9 cellular contexts compared by ENCODE assay signal in genomic region chrX:70476934-70477733, GRCh38. TPM values are rescaled to one million over a fixed set of nuclear protein-coding genes. Genes with fewer than 3 reads are reported as not detected.
DNase-seq lines count a peak whose midpoint lies in the region; ATAC-seq and TF ChIP-seq lines count a peak whose summit lies in the region.
"Had no signal": no experiment of that assay in that cellular context is flagged by ENCODE, and none has a peak within 500 bp of the region (broad histone marks: within the 10 kb centered on the region; RNA-seq: fewer than 3 reads in every experiment).

No MANE protein-coding gene starts in this region.

- peaks cover 51% of the 10 kb centered on the region for H3K4me1 ChIP-seq in neural progenitor cell

- no peak overlapping the region for H2AFZ ChIP-seq in neural progenitor cell (replicated peaks)

- H3K27ac Mint-ChIP-seq in neural progenitor cell: no peak overlapping the region
- H3K27ac Mint-ChIP-seq: activated T-helper 1 cell treated with anti-CD3 and anti-CD28 coated beads, Interleukin-12 subunit alpha, Interleukin-12 subunit beta, Interleukin-2, Interleukin-4 antibody, amounts not matched to agents 30 ng/mL and 10 ng/mL and 1 ng/mL, durations not matched to agents 14 hours and 24 hours and 36 hours had no signal

- H3K9me3 ChIP-seq in neural progenitor cell (ENCODE audit: low read depth): no peaks in the 10 kb centered on the region

- H4K20me1 ChIP-seq in neural progenitor cell (ENCODE audit: low read depth): peaks cover 99% of the 10 kb centered on the region

- no peaks in the 10 kb centered on the region for H3K27me3 Mint-ChIP-seq in neural progenitor cell (ENCODE audit: insufficient read depth, low read depth)

- H3K36me3 Mint-ChIP-seq in neural progenitor cell: peaks cover 2% of the 10 kb centered on the region

- no peaks in the 10 kb centered on the region for H3K36me3 ChIP-seq in neural progenitor cell

- H3K4me3 ChIP-seq in epithelial cell of esophagus (ENCODE audit: low read length): peak overlapping the region; percentile 2
- H3K4me3 ChIP-seq in neural progenitor cell: no peak overlapping the region

- DNase-seq in EL (peak; percentile 66), NCI-H510A treated with DMSO at 0.1 percent for 48 hours (lab: John Stamatoyannopoulos, UW) (peak; percentile 17), epithelial cell of esophagus (ENCODE audit: low read depth) (peak; percentile 67), neural progenitor cell (ENCODE audit: low spot score) (peak; percentile 13), mesenteric fat pad (ENCODE audit: low spot score) (no peak)
- DNase-seq in activated CD4-positive, CD25-positive, alpha-beta regulatory T cell (lab: John Stamatoyannopoulos, UW): no peak

- H3K9ac ChIP-seq in neural progenitor cell: no peak overlapping the region

- H3K79me2 ChIP-seq in neural progenitor cell (ENCODE audit: low read depth): peaks cover 83% of the 10 kb centered on the region

- H3K27ac ChIP-seq in neural progenitor cell: peak overlapping the region; percentile 50

- H3K4me2 ChIP-seq in neural progenitor cell: peak overlapping the region; percentile 25

- peaks cover 36% of the 10 kb centered on the region for H3F3A ChIP-seq in neural progenitor cell (ENCODE audit: low read depth)

- no peaks in the 10 kb centered on the region for H3K9me3 Mint-ChIP-seq in neural progenitor cell
- H3K9me3 Mint-ChIP-seq: activated T-helper 1 cell treated with anti-CD3 and anti-CD28 coated beads, Interleukin-12 subunit alpha, Interleukin-12 subunit beta, Interleukin-2, Interleukin-4 antibody, amounts not matched to agents 30 ng/mL and 10 ng/mL and 1 ng/mL, durations not matched to agents 14 hours and 24 hours and 36 hours had no signal

- peak overlapping the region; percentile 48 for H3K4me3 Mint-ChIP-seq in neural progenitor cell
- H3K4me3 Mint-ChIP-seq: activated T-helper 1 cell treated with anti-CD3 and anti-CD28 coated beads, Interleukin-12 subunit alpha, Interleukin-12 subunit beta, Interleukin-2, Interleukin-4 antibody, amounts not matched to agents 30 ng/mL and 10 ng/mL and 1 ng/mL, durations not matched to agents 14 hours and 24 hours and 36 hours had no signal

- no peaks in the 10 kb centered on the region for H3K27me3 ChIP-seq in neural progenitor cell

- peaks cover 66% of the 10 kb centered on the region for H3K4me1 Mint-ChIP-seq in neural progenitor cell

- ATAC-seq in GM18873 (IDR thresholded peaks at IDR 0.05; ENCODE audit: low FRiP score, unreplicated experiment) (no peak), HG03045 (IDR thresholded peaks at IDR 0.05; ENCODE audit: unreplicated experiment) (no peak)

- TF ChIP-seq CTCF in epithelial cell of esophagus (IDR thresholded peaks at IDR 0.05; ENCODE audit: insufficient read depth, low read depth, low read length, missing control alignments) (no peak), neural progenitor cell (IDR thresholded peaks at IDR 0.05) (no peak)

RNA-seq across cellular contexts. Expression of gene DLG3, which starts 32.5 kb away (rescaled TPM):
- total RNA-seq in neural progenitor cell (ENCODE audit: low replicate concordance) (68.0 and 90.5 TPM in 2 replicates), mesenteric fat pad (4.6 TPM)

RNA-seq across cellular contexts. Expression of gene GDPD2, which starts 54.0 kb away (rescaled TPM):
- total RNA-seq in neural progenitor cell (ENCODE audit: low replicate concordance) (1.3 and 3.7 TPM in 2 replicates), mesenteric fat pad (not detected)
- total RNA-seq: activated T-helper 1 cell treated with anti-CD3 and anti-CD28 coated beads, Interleukin-12 subunit alpha, Interleukin-12 subunit beta, Interleukin-2, Interleukin-4 antibody, amounts not matched to agents 30 ng/mL and 10 ng/mL and 1 ng/mL, durations not matched to agents 14 hours and 24 hours and 36 hours had no signal

Comparison
In these comparisons a context has a peak if more than half of its experiments do, and no peak if none do; other contexts are left out.
1. DNase-seq: peak in EL (single experiment), NCI-H510A treated with DMSO at 0.1 percent for 48 hours (single experiment), epithelial cell of esophagus (single experiment) and neural progenitor cell (single experiment); none in activated CD4-positive, CD25-positive, alpha-beta regulatory T cell (0 of 4) and mesenteric fat pad (single experiment).
2. RNA of gene DLG3, which starts 32.5 kb away (total RNA-seq): 68.0 to 90.5 TPM in neural progenitor cell; 4.6 TPM in mesenteric fat pad (single experiment); every median in the first group is over 10 times any median in the second.